Comparison of ENCODE assay signal across 10 cellular contexts in the genomic region with DNA sequence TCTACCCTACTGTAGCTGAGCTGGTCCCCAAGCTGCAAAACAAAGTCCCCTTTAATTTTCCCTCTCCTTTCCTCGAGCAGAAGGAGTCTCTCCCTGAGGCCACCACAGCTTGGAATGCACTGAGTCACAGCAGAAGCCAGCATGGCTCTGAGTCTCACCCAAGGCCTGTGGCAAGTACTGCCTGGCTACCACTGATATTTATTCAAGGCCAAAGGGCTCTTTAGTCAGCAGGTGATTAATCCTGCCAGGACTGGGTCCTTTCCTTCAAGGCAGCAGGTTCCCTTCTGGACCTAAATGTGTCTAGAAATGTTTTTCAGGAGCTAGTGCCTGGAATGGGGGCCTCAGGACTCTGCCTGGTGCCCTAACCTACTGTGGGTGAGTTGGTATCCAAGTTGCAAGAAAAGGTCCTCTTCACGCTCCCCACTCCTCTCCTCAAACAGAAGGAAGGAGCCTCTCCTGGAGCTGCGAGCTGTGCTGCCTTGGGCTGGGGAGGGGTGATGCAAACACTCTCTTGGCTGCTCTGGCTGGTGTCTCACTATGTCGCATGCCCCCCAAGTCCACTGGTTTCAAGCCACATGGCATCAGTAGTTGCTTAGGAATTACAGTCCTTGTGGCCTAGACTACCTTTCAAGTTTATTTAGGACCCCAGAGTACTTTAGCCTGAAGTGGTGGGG. TPM values are rescaled to one million over a fixed set of nuclear protein-coding genes. Genes with fewer than 3 reads are reported as not detected.
DNase-seq lines count a peak whose midpoint lies in the region; ATAC-seq and TF ChIP-seq lines count a peak whose summit lies in the region.
"Had no signal": no experiment of that assay in that cellular context is flagged by ENCODE, and none has a peak within 500 bp of the region (broad histone marks: within the 10 kb centered on the region; RNA-seq: fewer than 3 reads in every experiment).

No MANE protein-coding gene starts in this region.

- H3K4me3 ChIP-seq in fibroblast of villous mesenchyme (ENCODE audit: low read depth, low read length) (no peak overlapping the region), skeletal muscle satellite cell (ENCODE audit: low read length) (peak overlapping the region; percentile 33)

- no peak for TF ChIP-seq CTCF in fibroblast of villous mesenchyme (IDR thresholded peaks at IDR 0.05; ENCODE audit: insufficient read depth, low read depth, low read length)

- peak overlapping the region; percentile 53 for H3K4me2 ChIP-seq in skeletal muscle satellite cell (ENCODE audit: low read length)

- no peaks in the 10 kb centered on the region for H3K9me3 ChIP-seq in skeletal muscle satellite cell (replicated peaks; ENCODE audit: low read length)

- DNase-seq in GOT3 (lab: John Stamatoyannopoulos, UW) (peak; percentile 28), T1000 (lab: John Stamatoyannopoulos, UW) (peak; percentile 73), fibroblast of villous mesenchyme (ENCODE audit: low read depth) (peak; percentile 24)
- DNase-seq: KBM-7, left ventricle myocardium superior, NCI-H774 had no signal

- H3K36me3 ChIP-seq in skeletal muscle satellite cell (ENCODE audit: insufficient read depth, low read length): no peaks in the 10 kb centered on the region

- peak overlapping the region; percentile 66 for H3K9ac ChIP-seq in skeletal muscle satellite cell (ENCODE audit: low read depth, low read length)

- H3K27me3 ChIP-seq in skeletal muscle satellite cell (ENCODE audit: control insufficient read depth, insufficient read depth, low read length): no peaks in the 10 kb centered on the region

- ATAC-seq in HG03520 (IDR thresholded peaks at IDR 0.05; ENCODE audit: unreplicated experiment): no peak
- ATAC-seq in GM18907 (IDR thresholded peaks at IDR 0.05; ENCODE audit: unreplicated experiment): no peak
- ATAC-seq in HG03469 (IDR thresholded peaks at IDR 0.05; ENCODE audit: unreplicated experiment): no peak
- ATAC-seq: left ventricle myocardium superior had no signal

- peaks cover 39% of the 10 kb centered on the region for H3K4me1 ChIP-seq in skeletal muscle satellite cell (ENCODE audit: control insufficient read depth, insufficient read depth, low read length)

RNA-seq across cellular contexts. Expression of a gene that starts 53.4 kb away (rescaled TPM):
- not detected in 2 replicates for total RNA-seq in fibroblast of villous mesenchyme
- not detected in 2 replicates for total RNA-seq in skeletal muscle satellite cell (2012; rRNA removed)
